ENCODE assay signal across 8 cellular contexts in the genomic region with DNA sequence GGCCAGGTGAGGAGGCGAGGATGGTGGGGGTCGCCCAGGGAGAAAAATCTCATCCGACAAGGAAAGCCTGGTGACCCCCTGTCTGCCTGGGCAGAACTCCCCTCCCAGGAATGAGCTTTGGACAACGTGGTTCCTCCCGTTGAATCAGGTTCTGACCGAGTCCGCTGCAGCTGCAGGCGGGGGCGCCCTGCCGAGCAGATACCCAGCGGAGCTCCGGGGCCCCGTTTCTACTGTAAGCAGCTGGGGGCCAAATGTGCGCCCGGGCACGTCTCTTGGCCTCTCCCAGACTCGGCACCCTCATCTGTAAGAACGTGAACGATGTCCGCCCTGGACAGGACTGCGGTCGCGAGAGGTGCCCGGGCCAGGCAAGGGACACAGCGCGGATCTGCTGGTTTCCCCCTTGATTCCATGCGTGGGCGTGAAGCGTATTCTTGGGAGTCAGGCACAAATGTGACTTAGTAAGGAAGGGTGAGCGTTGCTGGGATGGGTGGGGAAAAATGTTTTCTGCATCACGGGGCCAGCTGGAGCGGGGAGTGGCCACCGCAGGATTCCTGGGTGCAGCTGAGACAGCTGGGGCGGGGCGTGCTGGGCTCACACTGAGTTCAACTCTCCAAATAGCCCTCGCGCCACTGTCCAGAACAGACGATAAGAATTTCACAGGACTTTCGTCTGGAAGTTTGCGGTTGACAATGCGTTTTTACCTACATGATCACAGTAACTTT. TPM values are rescaled to one million over a fixed set of nuclear protein-coding genes. Genes with fewer than 3 reads are reported as not detected.
DNase-seq lines count a peak whose midpoint lies in the region; TF ChIP-seq lines count a peak whose summit lies in the region.

No MANE protein-coding gene starts in this region.

- H3K4me3 ChIP-seq in HFF-Myc (replicated peaks; ENCODE audit: low read depth, low read length): peak overlapping the region; percentile 46
- H3K4me3 ChIP-seq in sigmoid colon: peak overlapping the region; percentile 39 to 58 (median 50)

- H3K27ac ChIP-seq in sigmoid colon: peak overlapping the region; percentile 75 to 94 (median 88)

- no peaks in the 10 kb centered on the region for H3K36me3 ChIP-seq in sigmoid colon

- intact Hi-C loops in sigmoid colon (cut with DNase I): loop anchor here (1.0 kb wide), 1 partner anchor 19 kb away; no protein-coding TSS in a partner anchor

- no peaks in the 10 kb centered on the region for H3K27me3 ChIP-seq in sigmoid colon

- WGBS in sigmoid colon, 2 donors: 2 to 3% methylated on average over 41 of the region's 41 CpGs

- no peak for TF ChIP-seq CTCF in HFF-Myc (IDR thresholded peaks at IDR 0.05; ENCODE audit: low read depth, low read length, missing control alignments)
- no peak for TF ChIP-seq CTCF in sigmoid colon (IDR thresholded peaks at IDR 0.05)

- peaks cover 0 to 23% (median 13%) of the 10 kb centered on the region in 4 donors for H3K4me1 ChIP-seq in sigmoid colon

- TF ChIP-seq EP300 in sigmoid colon (IDR thresholded peaks at IDR 0.05): no peak

- DNase-seq in HFF-Myc (ENCODE audit: extremely low read depth, low read depth) (no peak), amniotic stem cell (lab: John Stamatoyannopoulos, UW) (peak; percentile 83), hepatic stellate cell (ENCODE audit: low spot score) (peak; percentile 93), sigmoid colon (peak; percentile 93), COR-L47 (lab: John Stamatoyannopoulos, UW) (no peak), GM19238 (ENCODE audit: insufficient read length, low spot score) (no peak), NCI-H2107 (lab: John Stamatoyannopoulos, UW) (no peak)
- no peak for DNase-seq in activated CD4-positive, alpha-beta T cell treated with anti-CD3 and anti-CD28 coated beads for 4 hours

- TF ChIP-seq POLR2A in sigmoid colon (IDR thresholded peaks at IDR 0.05): peak in 1 of 2 donors; percentile 38

- no peaks in the 10 kb centered on the region for H3K9me3 ChIP-seq in sigmoid colon

RNA-seq across cellular contexts. Expression of gene TUBB6, which starts 20.2 kb away (rescaled TPM):
- total RNA-seq in sigmoid colon: 100 to 1,000 TPM; 298 to 445 (median 376) TPM
- polyA plus RNA-seq in sigmoid colon: 10 to 100 TPM; 19.2 to 58.0 (median 42.6) TPM

RNA-seq across cellular contexts. Expression of gene CIDEA, which starts 33.7 kb away (rescaled TPM):
- total RNA-seq in sigmoid colon: 10 to 100 TPM in 1 of 4 donors, not detected in 3; 17.8 TPM
- 1 to 10 TPM in 1 of 3 donors, not detected in 2; 4.2 TPM for polyA plus RNA-seq in sigmoid colon

Comparison
In these comparisons a context has a peak if more than half of its experiments do, and no peak if none do; other contexts are left out.
1. DNase-seq: peak in amniotic stem cell (single experiment), hepatic stellate cell (single experiment) and sigmoid colon (single experiment); none in HFF-Myc (single experiment), COR-L47 (single experiment), GM19238 (single experiment), activated CD4-positive, alpha-beta T cell treated with anti-CD3 and anti-CD28 coated beads for 4 hours (0 of 2) and NCI-H2107 (single experiment).